ENCODE assay signal across 27 cellular contexts in the genomic region with DNA sequence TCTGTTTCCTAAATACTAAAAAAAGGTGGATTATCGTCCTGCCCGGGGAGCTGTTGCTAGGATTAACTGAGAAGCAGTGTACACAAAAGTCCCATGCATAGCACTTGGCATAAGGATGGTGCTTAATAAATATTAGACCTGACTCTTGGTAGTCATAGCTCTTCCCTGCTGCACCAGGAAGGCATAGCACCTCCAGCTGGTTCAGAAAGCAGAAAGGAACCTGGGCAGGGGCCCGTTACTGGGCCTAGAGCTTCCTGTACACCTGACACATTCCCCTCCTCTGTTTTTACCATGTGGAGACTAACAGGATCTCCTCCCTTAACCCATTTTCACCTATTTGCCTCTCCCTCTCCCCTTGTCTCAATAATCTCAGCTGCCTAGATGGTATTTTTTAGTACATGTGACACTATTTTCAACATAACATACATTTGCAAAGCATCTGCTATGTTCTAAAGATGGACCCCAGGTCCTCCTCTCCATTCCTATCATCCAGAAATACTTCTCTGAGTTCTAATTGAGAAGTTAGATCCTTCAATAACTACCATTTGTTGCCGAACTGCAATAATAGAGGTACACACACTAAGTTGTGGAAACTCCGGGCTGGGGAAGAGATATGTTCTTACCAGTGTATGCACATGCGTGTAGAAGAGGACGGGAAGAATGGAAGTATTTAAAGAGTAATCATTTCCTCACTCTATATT. TPM values are rescaled to one million over a fixed set of nuclear protein-coding genes. Genes with fewer than 3 reads are reported as not detected.
DNase-seq lines count a peak whose midpoint lies in the region; ATAC-seq and TF ChIP-seq lines count a peak whose summit lies in the region.
"Had no signal": no experiment of that assay in that cellular context is flagged by ENCODE, and none has a peak within 500 bp of the region (broad histone marks: within the 10 kb centered on the region; RNA-seq: fewer than 3 reads in every experiment).

No MANE protein-coding gene starts in this region.

- TF ChIP-seq POLR2A in suprapubic skin (IDR thresholded peaks at IDR 0.05), result no peak

- peaks cover 38% of the 10 kb centered on the region for H3K4me1 Mint-ChIP-seq in activated naive CD8-positive, alpha-beta T cell (ENCODE audit: low read depth)
- H3K4me1 Mint-ChIP-seq in activated naive CD8-positive, alpha-beta T cell treated with anti-CD3 and anti-CD28 coated beads, Interleukin-2, amount 50 U/mL, for 24 hours, result peaks cover 21% of the 10 kb centered on the region

- H3K36me3 ChIP-seq in WERI-Rb-1 (peaks cover 10% of the 10 kb centered on the region), suprapubic skin (no peaks in the 10 kb centered on the region), MG63 (peaks cover 5% of the 10 kb centered on the region)
- H3K36me3 ChIP-seq: BLaER1, esophagus muscularis mucosa, uterus had no signal

- H3K4me3 ChIP-seq in WERI-Rb-1 (ENCODE audit: low read depth, low read length), result peak overlapping the region; percentile 35; the same call in 1 of the 2 replicates
- H3K4me3 ChIP-seq in suprapubic skin, result no peak overlapping the region
- no peak overlapping the region for H3K4me3 ChIP-seq in MG63
- H3K4me3 ChIP-seq: BLaER1, esophagus muscularis mucosa, uterus had no signal

- H3K4me1 ChIP-seq in suprapubic skin, result peaks cover 34% of the 10 kb centered on the region
- H3K4me1 ChIP-seq: uterus had no signal

- H3K27me3 ChIP-seq in WERI-Rb-1 (ENCODE audit: insufficient read depth, low read depth, severe bottlenecking) (no peaks in the 10 kb centered on the region), suprapubic skin (no peaks in the 10 kb centered on the region), MG63 (no peaks in the 10 kb centered on the region)
- H3K27me3 ChIP-seq: BLaER1, esophagus muscularis mucosa, uterus had no signal

- H3K9me3 ChIP-seq in WERI-Rb-1 (ENCODE audit: severe bottlenecking) (no peaks in the 10 kb centered on the region), suprapubic skin (no peaks in the 10 kb centered on the region), MG63 (no peaks in the 10 kb centered on the region)
- H3K9me3 ChIP-seq: esophagus muscularis mucosa, uterus had no signal

- peak overlapping the region; percentile 81 for H3K27ac Mint-ChIP-seq in activated naive CD8-positive, alpha-beta T cell
- H3K27ac Mint-ChIP-seq in activated naive CD8-positive, alpha-beta T cell treated with anti-CD3 and anti-CD28 coated beads, Interleukin-2, amount 50 U/mL, for 24 hours, result no peak overlapping the region
- H3K27ac Mint-ChIP-seq: activated CD4-positive, alpha-beta T cell treated with anti-CD3 and anti-CD28 coated beads, Interleukin-2, amount 10 ng/mL, durations not matched to agents 7 days and 5 days; nephron progenitor cell had no signal

- H3K27me3 Mint-ChIP-seq in activated naive CD8-positive, alpha-beta T cell, result no peaks in the 10 kb centered on the region
- no peaks in the 10 kb centered on the region for H3K27me3 Mint-ChIP-seq in activated naive CD8-positive, alpha-beta T cell treated with anti-CD3 and anti-CD28 coated beads, Interleukin-2, amount 50 U/mL, for 24 hours

- no peak for TF ChIP-seq CTCF in WERI-Rb-1 (IDR thresholded peaks at IDR 0.05; ENCODE audit: low read depth, low read length)
- no peak for TF ChIP-seq CTCF in suprapubic skin (IDR thresholded peaks at IDR 0.05)

- H3K27ac ChIP-seq in WERI-Rb-1 (peak overlapping the region; percentile 100), suprapubic skin (peak overlapping the region; percentile 99)
- H3K27ac ChIP-seq: BLaER1 had no signal

- no peak for TF ChIP-seq EP300 in suprapubic skin (IDR thresholded peaks at IDR 0.05)

- DNase-seq in activated naive CD8-positive, alpha-beta T cell treated with anti-CD3 and anti-CD28 coated beads, Interleukin-2, amount 50 U/mL, for 24 hours, result no peak
- DNase-seq in WERI-Rb-1 (peak; percentile 67), medulla oblongata (ENCODE audit: extremely low spot score) (peak; percentile 44), suprapubic skin (ENCODE audit: low spot score in 2 of 2) (no peak), MG63 (no peak)
- DNase-seq: activated CD4-positive, alpha-beta T cell treated with anti-CD3 and anti-CD28 coated beads, Interleukin-2, amount 10 ng/mL, durations not matched to agents 7 days and 5 days; activated CD8-positive, alpha-beta memory T cell treated with anti-CD3 and anti-CD28 coated beads, Interleukin-2, amount 50 U/mL, for 4 hours; activated effector memory CD4-positive, alpha-beta T cell treated with anti-CD3 and anti-CD28 coated beads, Interleukin-2, amount 50 U/mL, for 16 hours; cerebellar nuclear complex; effector CD4-positive, alpha-beta T cell; kidney glomerular epithelial cell; mesendoderm; NCI-H1417 treated with DMSO at 0.1 percent for 48 hours; NCI-H524 treated with DMSO at 0.1 percent for 48 hours; nephron progenitor cell; stimulated activated CD4-positive, alpha-beta T cell treated with anti-CD3 and anti-CD28 coated beads, Interleukin-4, amount 100 ng/mL, for 4 hours; SW 1271 had no signal

- no peaks in the 10 kb centered on the region for H3K9me3 Mint-ChIP-seq in activated naive CD8-positive, alpha-beta T cell (ENCODE audit: low read depth)
- H3K9me3 Mint-ChIP-seq in activated naive CD8-positive, alpha-beta T cell treated with anti-CD3 and anti-CD28 coated beads, Interleukin-2, amount 50 U/mL, for 24 hours, result no peaks in the 10 kb centered on the region

- ATAC-seq in activated naive CD8-positive, alpha-beta T cell treated with anti-CD3 and anti-CD28 coated beads, Interleukin-2, amount 50 U/mL, for 24 hours, result no peak
- ATAC-seq in HG03159 (IDR thresholded peaks at IDR 0.05; ENCODE audit: unreplicated experiment) (no peak), HG03025 (IDR thresholded peaks at IDR 0.05; ENCODE audit: low FRiP score, unreplicated experiment) (no peak)
- ATAC-seq: HepG2 had no signal

- H3K4me3 Mint-ChIP-seq in activated naive CD8-positive, alpha-beta T cell, result no peak overlapping the region
- no peak overlapping the region for H3K4me3 Mint-ChIP-seq in activated naive CD8-positive, alpha-beta T cell treated with anti-CD3 and anti-CD28 coated beads, Interleukin-2, amount 50 U/mL, for 24 hours
- H3K4me3 Mint-ChIP-seq: activated CD4-positive, alpha-beta T cell treated with anti-CD3 and anti-CD28 coated beads, Interleukin-2, amount 10 ng/mL, durations not matched to agents 7 days and 5 days had no signal

- H3K36me3 Mint-ChIP-seq in activated naive CD8-positive, alpha-beta T cell, result peaks cover 2% of the 10 kb centered on the region
- H3K36me3 Mint-ChIP-seq in activated naive CD8-positive, alpha-beta T cell treated with anti-CD3 and anti-CD28 coated beads, Interleukin-2, amount 50 U/mL, for 24 hours (ENCODE audit: low read depth), result peaks cover 2% of the 10 kb centered on the region

- WGBS in suprapubic skin, result 48% methylated on average over 7 of the region's 7 CpGs

RNA-seq across cellular contexts. Expression of a gene that starts 3.2 kb away (rescaled TPM):
- total RNA-seq in suprapubic skin, result 10 to 100 TPM; 34.8 to 71.6 (median 59.1) TPM
- total RNA-seq in MG63 (2014; rRNA removed; shearing (Covaris generic); ENCODE audit: low replicate concordance), result 5.2 and 7.0 TPM in 2 replicates

RNA-seq across cellular contexts. Expression of a gene that starts 42.0 kb away (rescaled TPM):
- total RNA-seq in suprapubic skin, result not detected
- not detected in 2 replicates for total RNA-seq in MG63 (2014; rRNA removed; shearing (Covaris generic); ENCODE audit: low replicate concordance)
- total RNA-seq: A673, G401, HepG2, pulmonary artery endothelial cell had no signal

RNA-seq across cellular contexts. Expression of a gene that starts 57.6 kb away (rescaled TPM):
- total RNA-seq in suprapubic skin, result 10 to 100 TPM; 19.3 to 47.2 (median 31.7) TPM
- total RNA-seq in MG63 (2014; rRNA removed; shearing (Covaris generic); ENCODE audit: low replicate concordance), result 16.1 and 33.5 TPM in 2 replicates

Comparison
In these comparisons a context has a peak if more than half of its experiments do, and no peak if none do; other contexts are left out.
1. DNase-seq: peak in WERI-Rb-1 (single experiment) and medulla oblongata (single experiment); none in activated naive CD8-positive, alpha-beta T cell treated with anti-CD3 and anti-CD28 coated beads, Interleukin-2, amount 50 U/mL, for 24 hours (single experiment), suprapubic skin (0 of 2) and MG63 (single experiment).